In the genomic region with DNA sequence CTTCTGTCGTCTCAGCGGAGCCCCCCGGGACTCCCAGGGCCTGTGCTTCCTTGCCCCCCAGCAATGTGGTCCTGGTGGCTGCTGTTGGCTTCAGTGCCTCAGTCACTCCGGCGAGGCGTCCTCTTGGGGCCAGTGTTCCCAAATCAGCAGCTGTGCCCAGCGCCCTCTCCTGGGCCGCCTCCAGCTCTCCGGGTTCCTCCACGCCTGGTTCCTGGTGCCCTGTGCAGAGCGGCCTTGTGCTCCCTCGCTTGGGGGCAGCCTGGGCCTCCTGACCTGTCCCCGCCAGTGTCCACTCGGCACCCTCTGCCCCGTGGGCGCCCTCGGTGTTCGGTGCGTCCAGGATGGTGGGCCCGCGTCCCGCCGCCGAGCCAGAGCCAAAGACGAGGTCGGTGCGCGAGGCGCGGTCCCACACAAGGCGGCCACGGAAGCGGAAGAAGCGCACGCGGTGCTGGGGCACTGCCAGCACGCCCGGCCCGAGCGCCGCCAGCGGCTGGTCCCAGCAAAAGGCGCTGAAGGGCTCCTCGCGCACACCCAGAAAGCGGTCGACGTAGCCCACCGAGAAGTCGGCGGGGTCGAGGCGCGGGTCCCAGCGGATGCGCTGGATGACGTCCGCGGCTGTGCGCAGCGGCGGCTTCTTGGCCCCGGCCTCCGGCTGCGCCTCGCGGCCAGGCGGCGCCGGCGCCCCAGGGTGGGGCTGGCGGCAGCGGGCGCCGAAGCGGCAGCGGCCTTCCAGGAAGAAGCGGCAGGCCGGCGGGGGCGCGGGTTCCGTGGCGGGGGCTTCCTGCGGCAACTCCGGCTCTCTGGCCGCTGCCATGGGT, we compare ENCODE assay signal across 2 cellular contexts.
TF ChIP-seq lines count a peak whose summit lies in the region.

No MANE protein-coding gene starts in this region.

TF ChIP-seq in SK-N-SH, 30 proteins besides CTCF, POLR2A, EP300 and RAD21:
- TF ChIP-seq, protein P1, sequence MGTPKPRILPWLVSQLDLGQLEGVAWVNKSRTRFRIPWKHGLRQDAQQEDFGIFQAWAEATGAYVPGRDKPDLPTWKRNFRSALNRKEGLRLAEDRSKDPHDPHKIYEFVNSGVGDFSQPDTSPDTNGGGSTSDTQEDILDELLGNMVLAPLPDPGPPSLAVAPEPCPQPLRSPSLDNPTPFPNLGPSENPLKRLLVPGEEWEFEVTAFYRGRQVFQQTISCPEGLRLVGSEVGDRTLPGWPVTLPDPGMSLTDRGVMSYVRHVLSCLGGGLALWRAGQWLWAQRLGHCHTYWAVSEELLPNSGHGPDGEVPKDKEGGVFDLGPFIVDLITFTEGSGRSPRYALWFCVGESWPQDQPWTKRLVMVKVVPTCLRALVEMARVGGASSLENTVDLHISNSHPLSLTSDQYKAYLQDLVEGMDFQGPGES (IDR thresholded peaks at IDR 0.05; ENCODE audit: low read depth, low read length): no peak
- TF ChIP-seq POLR2AphosphoS5 (IDR thresholded peaks at IDR 0.05; ENCODE audit: low read depth, low read length): peak; percentile 14; the same call in 1 of the 2 replicates

TF ChIP-seq in SK-N-SH treated with all-trans-retinoic acid at 6 μM for 48 hours, 23 proteins besides CTCF, POLR2A, EP300 and RAD21:
- TF ChIP-seq SNAI2 (CRISPR knock-in tag; IDR thresholded peaks at IDR 0.05) (no peak), RARB (CRISPR knock-in tag; IDR thresholded peaks at IDR 0.05) (no peak), BACH2 (CRISPR knock-in tag; IDR thresholded peaks at IDR 0.05; ENCODE audit: borderline replicate concordance) (no peak)
